1 cellular context compared by ENCODE assay signal in genomic region chr7:99079104-99079503, GRCh38.
TF ChIP-seq lines count a peak whose summit lies in the region.

No MANE protein-coding gene starts in this region.

TF ChIP-seq in IMR-90, 13 proteins besides CTCF, POLR2A, EP300 and RAD21:
- TF ChIP-seq FOS (IDR thresholded peaks at IDR 0.05; ENCODE audit: low read depth, low read length) (no peak), CHD1 (IDR thresholded peaks at IDR 0.05; ENCODE audit: low read depth, low read length) (no peak), RCOR1 (IDR thresholded peaks at IDR 0.05; ENCODE audit: insufficient replicate concordance, low read length) (no peak), MXI1 (IDR thresholded peaks at IDR 0.05; ENCODE audit: borderline replicate concordance, low read depth, low read length) (no peak)
